8 cellular contexts compared by ENCODE assay signal in the genomic region with DNA sequence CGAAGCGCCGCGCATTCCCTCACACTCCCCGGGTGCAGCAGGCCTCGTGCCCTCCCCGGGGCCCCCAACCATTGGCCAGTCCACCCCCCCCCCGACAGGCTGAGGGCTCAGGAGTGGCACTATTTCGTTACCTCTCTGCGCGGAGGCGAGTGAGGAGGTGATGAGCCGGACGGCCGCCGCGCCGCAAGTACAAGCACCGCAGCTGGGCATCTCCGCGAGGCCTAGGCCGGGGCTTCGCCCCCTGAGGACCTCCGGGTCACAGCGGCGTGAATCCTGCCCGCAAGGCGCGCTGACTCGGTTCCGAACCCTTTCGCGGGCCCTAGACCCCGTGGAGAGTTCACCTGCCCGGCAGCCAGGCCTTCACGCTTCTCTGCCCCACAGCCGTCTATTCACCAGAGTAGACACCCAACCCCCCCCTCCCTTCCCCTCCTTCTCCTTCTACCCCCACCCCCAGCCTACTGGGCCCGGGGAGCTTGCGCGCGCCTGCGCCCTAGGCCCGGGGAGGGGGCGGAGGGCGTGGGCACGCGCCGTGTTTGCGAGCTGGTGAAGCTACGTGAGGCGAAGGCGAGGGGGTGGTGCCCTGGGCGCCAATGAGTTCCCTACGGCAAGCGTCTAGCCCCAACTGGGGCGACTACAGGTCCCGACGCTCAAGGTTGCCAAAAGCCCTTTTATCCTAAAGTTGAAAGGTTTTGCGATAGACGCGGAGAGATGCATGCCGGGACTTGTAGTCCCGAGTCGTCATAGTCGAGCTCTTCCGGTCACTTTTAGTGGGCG. TPM values are rescaled to one million over a fixed set of nuclear protein-coding genes. Genes with fewer than 3 reads are reported as not detected.
DNase-seq lines count a peak whose midpoint lies in the region; ATAC-seq and TF ChIP-seq lines count a peak whose summit lies in the region.

A gene (minus strand): TSS at position 399 of the 774 bp plus-strand sequence. CDS start 189 bp downstream, at position 210.

- peak within 1 kb of the TSS; percentile 91 to 92 for H3K27ac Mint-ChIP-seq in natural killer cell

- no peaks in the 10 kb centered on the region for H3K27me3 ChIP-seq in H7 (ENCODE audit: control insufficient read depth, insufficient read depth, low read length)

- H3K36me3 Mint-ChIP-seq in natural killer cell: no peaks in the 10 kb centered on the region

- intact Hi-C loops in natural killer cell (cut with micrococcal nuclease): loop anchor here (1.0 to 10.0 kb wide), 4 partner anchors 50 to 200 kb away; a partner anchor contains a TSS

- peak; percentile 96 for DNase-seq in ELF-1 (ENCODE audit: low read depth, low spot score)
- peak; percentile 99 for DNase-seq in H7
- DNase-seq in M059J (ENCODE audit: low read depth): peak; percentile 90
- DNase-seq in activated T-helper 9 cell treated with anti-CD3 and anti-CD28 coated beads, Interleukin-2, amount 50 U/mL, for 16 hours (ENCODE audit: low read depth): peak; percentile 85
- DNase-seq in fibroblast of pulmonary artery (ENCODE audit: low read depth): peak; percentile 96
- peak; percentile 80 for DNase-seq in natural killer cell
- DNase-seq in stimulated activated naive CD4-positive, alpha-beta T cell (lab: John Stamatoyannopoulos, UW): peak; percentile 86 to 95 (median 92)

- H3K27me3 Mint-ChIP-seq in natural killer cell (ENCODE audit: low read depth in 2 of 2): no peaks in the 10 kb centered on the region

- TF ChIP-seq POLR2A in Raji (IDR thresholded peaks at IDR 0.05; ENCODE audit: insufficient read depth, low read depth, low read length): peak; percentile 76

- H3K4me3 ChIP-seq in H7 (ENCODE audit: insufficient read depth, low read depth, low read length): peak within 1 kb of the TSS; percentile 99
- peak within 1 kb of the TSS; percentile 92 for H3K4me3 ChIP-seq in fibroblast of pulmonary artery (replicated peaks; ENCODE audit: low read depth, low read length)

- TF ChIP-seq CTCF in fibroblast of pulmonary artery (IDR thresholded peaks at IDR 0.05; ENCODE audit: low read length, missing control alignments) (no peak), natural killer cell (IDR thresholded peaks at IDR 0.05) (no peak)

- no peaks in the 10 kb centered on the region for H3K9me3 Mint-ChIP-seq in natural killer cell

- peak; percentile 88 to 96 (median 91) for ATAC-seq in natural killer cell

- H3K36me3 ChIP-seq in H7 (replicated peaks; ENCODE audit: control insufficient read depth, insufficient read depth, low read length): no peaks in the 10 kb centered on the region

- peaks cover 26 to 31% of the 10 kb centered on the region in 2 donors for H3K4me1 Mint-ChIP-seq in natural killer cell

- peak within 1 kb of the TSS; percentile 93 for H3K4me3 Mint-ChIP-seq in natural killer cell

RNA-seq across cellular contexts. Expression of the gene that starts here (rescaled TPM):
- total RNA-seq in H7 (2014; rRNA removed; shearing (Covaris generic)): 34.2 and 58.3 TPM in 2 replicates
- 22.7 and 27.7 TPM in 2 replicates for total RNA-seq in M059J (2014; rRNA removed; shearing (Covaris generic))
- 10 to 100 TPM; 35.4 to 39.9 (median 38.2) TPM for total RNA-seq in natural killer cell

Comparison
In these comparisons a context has a peak if more than half of its experiments do, and no peak if none do; other contexts are left out.
1. Peak in every context shown above with its lines: DNase-seq, ATAC-seq and H3K4me3 ChIP-seq.